In genomic region chr15:85622432-85622831, GRCh38 we compare ENCODE assay signal across 13 cellular contexts.
A peak's percentile ranks its signal among the peaks of the same experiment; 100 is the strongest.
DNase-seq lines count a peak whose midpoint lies in the region; ATAC-seq and TF ChIP-seq lines count a peak whose summit lies in the region.
"Had no signal": no experiment of that assay in that cellular context is flagged by ENCODE, and none has a peak within 500 bp of the region (broad histone marks: within the 10 kb centered on the region; RNA-seq: fewer than 3 reads in every experiment).

No MANE protein-coding gene starts in this region.

- no peak for TF ChIP-seq CTCF in chondrocyte (IDR thresholded peaks at IDR 0.05)
- TF ChIP-seq CTCF in nephron (IDR thresholded peaks at IDR 0.05; ENCODE audit: unreplicated experiment in 3 of 3): no peak

- no peak for ATAC-seq in stimulated activated naive CD8-positive, alpha-beta T cell treated with anti-CD3 and anti-CD28 coated beads, Interleukin-15, Interleukin-2, amounts not matched to agents 100 U/mL and 50 U/mL, for 24 hours
- ATAC-seq in esophagus mucosa: no peak
- ATAC-seq: HepG2, pancreas had no signal

- no peaks in the 10 kb centered on the region for H3K9me3 Mint-ChIP-seq in stimulated activated naive CD8-positive, alpha-beta T cell treated with anti-CD3 and anti-CD28 coated beads, Interleukin-15, Interleukin-2, amounts not matched to agents 100 ng/mL and 50 ng/mL, for 24 hours
- H3K9me3 Mint-ChIP-seq in chondrocyte (ENCODE audit: low read depth): no peaks in the 10 kb centered on the region
- H3K9me3 Mint-ChIP-seq in nephron: no peaks in the 10 kb centered on the region

- peak overlapping the region; percentile 8 for H3K4me3 Mint-ChIP-seq in stimulated activated naive CD8-positive, alpha-beta T cell treated with anti-CD3 and anti-CD28 coated beads, Interleukin-15, Interleukin-2, amounts not matched to agents 100 ng/mL and 50 ng/mL, for 24 hours
- H3K4me3 Mint-ChIP-seq in chondrocyte (ENCODE audit: unreplicated experiment) (peak overlapping the region; percentile 69), nephron (peak overlapping the region in 2 of 3 experiments; percentile 68 to 77)

- peaks cover 55% of the 10 kb centered on the region for H3K4me1 Mint-ChIP-seq in stimulated activated naive CD8-positive, alpha-beta T cell treated with anti-CD3 and anti-CD28 coated beads, Interleukin-15, Interleukin-2, amounts not matched to agents 100 ng/mL and 50 ng/mL, for 24 hours (ENCODE audit: low read depth)
- H3K4me1 Mint-ChIP-seq in chondrocyte (ENCODE audit: low read depth) (peaks cover 8% of the 10 kb centered on the region), nephron (peaks cover 53% of the 10 kb centered on the region)

- no peak for DNase-seq in stimulated activated naive CD8-positive, alpha-beta T cell treated with anti-CD3 and anti-CD28 coated beads, Interleukin-15, Interleukin-2, amounts not matched to agents 100 U/mL and 50 U/mL, for 24 hours
- no peak for DNase-seq in chondrocyte (ENCODE audit: low spot score)
- no peak for DNase-seq in stimulated activated CD4-positive, alpha-beta T cell treated with anti-CD3 and anti-CD28 coated beads, Interleukin-4, amount 100 ng/mL, for 4 hours
- DNase-seq in glomerular visceral epithelial cell (ENCODE audit: extremely low spot score): no peak
- DNase-seq in GOT3 (lab: John Stamatoyannopoulos, UW): no peak
- DNase-seq: DMS53, hippocampal formation, NCI-H526, pancreas had no signal

- no peaks in the 10 kb centered on the region for H3K27me3 Mint-ChIP-seq in stimulated activated naive CD8-positive, alpha-beta T cell treated with anti-CD3 and anti-CD28 coated beads, Interleukin-15, Interleukin-2, amounts not matched to agents 100 ng/mL and 50 ng/mL, for 24 hours
- H3K27me3 Mint-ChIP-seq in chondrocyte (ENCODE audit: low read depth): no peaks in the 10 kb centered on the region
- H3K27me3 Mint-ChIP-seq in nephron (ENCODE audit: low read depth): no peaks in the 10 kb centered on the region

- peaks cover 26% of the 10 kb centered on the region for H3K36me3 Mint-ChIP-seq in stimulated activated naive CD8-positive, alpha-beta T cell treated with anti-CD3 and anti-CD28 coated beads, Interleukin-15, Interleukin-2, amounts not matched to agents 100 ng/mL and 50 ng/mL, for 24 hours (ENCODE audit: low read depth)
- peaks cover 1% of the 10 kb centered on the region for H3K36me3 Mint-ChIP-seq in chondrocyte (ENCODE audit: low read depth)
- peaks cover 6% of the 10 kb centered on the region for H3K36me3 Mint-ChIP-seq in nephron (ENCODE audit: low read depth)

- H3K27ac Mint-ChIP-seq in stimulated activated naive CD8-positive, alpha-beta T cell treated with anti-CD3 and anti-CD28 coated beads, Interleukin-15, Interleukin-2, amounts not matched to agents 100 ng/mL and 50 ng/mL, for 24 hours: peak overlapping the region; percentile 19
- peak overlapping the region; percentile 60 for H3K27ac Mint-ChIP-seq in chondrocyte (ENCODE audit: unreplicated experiment)
- H3K27ac Mint-ChIP-seq in nephron: peak overlapping the region; percentile 61 to 72 (median 66)

Comparison
In these comparisons a context has a peak if more than half of its experiments do, and no peak if none do; other contexts are left out.
1. H3K4me3 Mint-ChIP-seq: peak in every context shown above with its lines; median percentile 72 in nephron; 69 in chondrocyte; 8 in stimulated activated naive CD8-positive, alpha-beta T cell treated with anti-CD3 and anti-CD28 coated beads, Interleukin-15, Interleukin-2, amounts not matched to agents 100 ng/mL and 50 ng/mL, for 24 hours.